In genomic region chr12:39417916-39418315, GRCh38 we compare ENCODE assay signal across 33 cellular contexts.
"Had no signal": no experiment of that assay in that cellular context is flagged by ENCODE, and none has a peak within 500 bp of the region (broad histone marks: within the 10 kb centered on the region; RNA-seq: fewer than 3 reads in every experiment).

No MANE protein-coding gene starts in this region.

- DNase-seq: activated B cell treated with CpG ODN at 0.5 μM for 24 hours; activated CD4-positive, alpha-beta memory T cell treated with anti-CD3 and anti-CD28 coated beads for 36 hours; activated CD4-positive, alpha-beta T cell treated with anti-CD3 and anti-CD28 coated beads for 4 hours; activated CD4-positive, alpha-beta T cell treated with anti-CD3 and anti-CD28 coated beads, Interleukin-2, amount 50 U/mL, for 1 hour; activated CD4-positive, CD25-positive, alpha-beta regulatory T cell treated with anti-CD3 and anti-CD28 coated beads, Interleukin-2, amount 50 U/mL, for 72 hours; activated CD8-positive, alpha-beta memory T cell treated with anti-CD3 and anti-CD28 coated beads, Interleukin-2, amount 50 U/mL, for 4 hours; activated gamma-delta T cell treated with Interleukin-2 at 50 U/mL for 16 hours; activated naive CD4-positive, alpha-beta T cell treated with anti-CD3 and anti-CD28 coated beads for 36 hours; activated T-cell treated with anti-CD3 and anti-CD28 coated beads for 4 hours; activated T-cell treated with anti-CD3 and anti-CD28 coated beads, Interleukin-2, amount 50 U/mL, for 4 hours; adrenal gland; body of pancreas; NCI-H1105; NCI-H1417 treated with DMSO at 0.1 percent for 48 hours; NCI-H187 treated with DMSO at 0.1 percent for 48 hours; NCI-H2081; NCI-H2171 treated with DMSO at 0.1 percent for 48 hours; NCI-H2227 treated with DMSO at 0.1 percent for 48 hours; NCI-H446 treated with DMSO at 0.1 percent for 48 hours; NCI-H524; NCI-H69; PC-3; Peyer's patch; RPMI8226; SIG-M5; SW 1271; T-helper 1 cell; T-helper 2 cell; T-helper 9 cell had no signal

- H3K27me3 ChIP-seq: adrenal gland, body of pancreas, Peyer's patch had no signal

- H3K4me1 ChIP-seq: Peyer's patch had no signal

- H3K36me3 ChIP-seq: adrenal gland, Peyer's patch had no signal

- H3K4me3 ChIP-seq: adrenal gland, body of pancreas, K562, Peyer's patch had no signal

- H3K27ac ChIP-seq: adrenal gland, body of pancreas, Peyer's patch, VCaP had no signal

- ATAC-seq: activated naive CD4-positive, alpha-beta T cell treated with anti-CD3 and anti-CD28 coated beads, Interleukin-2, amount 50 U/mL, for 72 hours; activated T-cell treated with anti-CD3 and anti-CD28 coated beads, Interleukin-2, amount 50 U/mL, for 4 hours; body of pancreas; K562; PC-3; SK-N-SH treated with all-trans-retinoic acid at 6 μM for 48 hours had no signal

- H3K9me3 ChIP-seq: adrenal gland, body of pancreas, Peyer's patch had no signal
